6 cellular contexts compared by ENCODE assay signal in the genomic region with DNA sequence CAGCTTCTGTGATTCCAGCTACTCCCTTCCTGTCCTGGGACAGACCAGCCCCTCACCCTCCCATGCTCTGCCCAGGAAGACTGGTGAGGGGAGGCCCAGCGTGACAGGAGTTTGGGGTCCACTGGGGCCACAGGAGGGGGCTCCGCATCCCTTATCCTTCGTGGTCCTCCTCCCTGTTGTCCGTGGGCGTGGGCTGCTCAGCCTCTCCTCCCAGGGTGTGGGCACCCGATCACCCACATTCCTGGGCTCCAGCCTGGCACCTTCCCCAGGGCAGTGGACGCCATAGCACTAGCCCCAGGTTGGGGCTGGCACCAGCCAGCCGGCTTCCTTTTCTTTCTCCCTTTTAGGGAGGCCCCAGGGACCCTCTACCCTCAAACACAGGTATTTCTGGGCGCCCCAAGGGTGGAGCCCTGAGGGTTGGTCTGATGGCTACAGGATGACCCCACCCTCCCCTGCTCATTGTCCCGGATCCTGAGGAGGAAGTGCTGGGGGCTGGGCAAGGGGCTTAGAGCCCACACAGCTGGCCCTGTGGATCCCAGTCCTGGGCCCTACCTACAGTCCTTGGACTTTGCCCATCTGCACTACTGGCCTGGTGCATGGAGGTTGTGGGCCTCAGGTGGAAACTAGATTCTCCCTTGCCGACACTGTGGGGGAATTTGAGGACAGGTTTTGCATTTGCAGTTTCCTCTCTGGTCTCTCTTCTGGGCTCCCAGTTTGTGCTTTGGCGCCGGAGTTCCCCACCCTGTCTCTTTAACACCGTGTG. TPM values are rescaled to one million over a fixed set of nuclear protein-coding genes. Genes with fewer than 3 reads are reported as not detected.
DNase-seq lines count a peak whose midpoint lies in the region; ATAC-seq, FAIRE-seq and TF ChIP-seq lines count a peak whose summit lies in the region.

No MANE protein-coding gene starts in this region.

- intact Hi-C loops in testis (cut with DNase I; ENCODE audit: low total_unique reads) = no loop called here

- H3K4me1 ChIP-seq in A549 = peaks cover 26% of the 10 kb centered on the region
- H3K4me1 ChIP-seq in MM.1S (ENCODE audit: low read length) = peaks cover 18% of the 10 kb centered on the region
- peaks cover 20% of the 10 kb centered on the region for H3K4me1 ChIP-seq in testis

- no peak for TF ChIP-seq EP300 in A549 (IDR thresholded peaks at IDR 0.05)

- no peaks in the 10 kb centered on the region for H4K20me1 ChIP-seq in MM.1S (ENCODE audit: insufficient read depth, low read length)

- no peaks in the 10 kb centered on the region for H3K9me2 ChIP-seq in MM.1S (replicated peaks; ENCODE audit: insufficient read depth, low read length)

- peaks cover 5% of the 10 kb centered on the region; the same call in 1 of the 2 replicates for H3F3A ChIP-seq in MM.1S (ENCODE audit: insufficient read depth, low read length)

- H3K9ac ChIP-seq in MM.1S (ENCODE audit: low read length) = peak overlapping the region; percentile 72

- H3K27ac ChIP-seq in A549 (peak overlapping the region; percentile 87 to 91), MM.1S (ENCODE audit: low read length) (no peak overlapping the region), testis (peak overlapping the region; percentile 72 to 92)

- H3K4me2 ChIP-seq in A549 = peak overlapping the region; percentile 89
- peak overlapping the region; percentile 99 for H3K4me2 ChIP-seq in MM.1S (ENCODE audit: low read depth, low read length)

- no peak for TF ChIP-seq POLR2A in A549 (IDR thresholded peaks at IDR 0.05; ENCODE audit: low read length)
- no peak for TF ChIP-seq POLR2A in testis (IDR thresholded peaks at IDR 0.05)

- peaks cover 2% of the 10 kb centered on the region for H3K36me3 Mint-ChIP-seq in glutamatergic neuron (ENCODE audit: unreplicated experiment)

- H3K27me3 Mint-ChIP-seq in glutamatergic neuron (ENCODE audit: unreplicated experiment) = peaks cover 14% of the 10 kb centered on the region

- TF ChIP-seq RAD21 in A549 (conservative IDR thresholded peaks at IDR 0.05 in 1 of 2, IDR thresholded peaks at IDR 0.05 in 1 of 2) = no peak

- WGBS in A549 (ENCODE audit: missing lambda C conversion rate) = 18% methylated on average over 14 of the region's 14 CpGs
- 17 to 19% methylated on average over 4 to 14 of the region's 14 CpGs for WGBS in testis, 2 donors

- DNase-seq in A549 (ENCODE audit: low read depth in 1 of 2, low spot score in 1 of 2) (peak in 1 of 2 experiments; percentile 44), MM.1S (no peak), glutamatergic neuron (no peak), testis (no peak), NCI-H146 treated with DMSO at 0.1 percent for 48 hours (lab: John Stamatoyannopoulos, UW; ENCODE audit: unreplicated experiment) (no peak)

- TF ChIP-seq CTCF in A549 (IDR thresholded peaks at IDR 0.05) = no peak
- no peak for TF ChIP-seq CTCF in MM.1S (IDR thresholded peaks at IDR 0.05; ENCODE audit: low read length)
- no peak for TF ChIP-seq CTCF in glutamatergic neuron (IDR thresholded peaks at IDR 0.05; ENCODE audit: partially characterized antibody, unreplicated experiment)
- TF ChIP-seq CTCF in testis (IDR thresholded peaks at IDR 0.05) = no peak

- H3K9me3 ChIP-seq in A549 = no peaks in the 10 kb centered on the region
- H3K9me3 ChIP-seq in MM.1S (replicated peaks; ENCODE audit: insufficient read depth, low read length) = no peaks in the 10 kb centered on the region
- no peaks in the 10 kb centered on the region for H3K9me3 ChIP-seq in testis

- H3K27me3 ChIP-seq in MM.1S (replicated peaks; ENCODE audit: insufficient read depth, low read length) (no peaks in the 10 kb centered on the region; the same call in 1 of the 2 replicates), testis (no peaks in the 10 kb centered on the region)

- H3K27ac Mint-ChIP-seq in glutamatergic neuron (ENCODE audit: unreplicated experiment) = peak overlapping the region; percentile 62

- FAIRE-seq in A549 (lab: Jason Lieb, UNC) = no peak

- POLR2A ChIA-PET in A549 (lab: Yijun Ruan, JAX) = interaction anchor here (0.6 to 2.3 kb wide), 3 partner anchors 8 to 238 kb away, joined by 3 to 15 read pairs (median 4); a partner anchor contains a TSS

- H2AFZ ChIP-seq in MM.1S (ENCODE audit: low read length) = peak overlapping the region; percentile 93; the same call in 1 of the 2 replicates

- ATAC-seq in A549 = peak; percentile 8 to 26; a peak in 4 of 6 replicates
- no peak for ATAC-seq in GM18520 (IDR thresholded peaks at IDR 0.05; ENCODE audit: unreplicated experiment)

- peak overlapping the region; percentile 95 for H3K4me3 ChIP-seq in A549
- peak overlapping the region; percentile 95 for H3K4me3 ChIP-seq in MM.1S (ENCODE audit: low read length)
- peak overlapping the region; percentile 85 to 89 for H3K4me3 ChIP-seq in testis

- peak overlapping the region; percentile 83 for H3K4me3 Mint-ChIP-seq in glutamatergic neuron (ENCODE audit: unreplicated experiment)

- H3K79me2 ChIP-seq in MM.1S (ENCODE audit: low read length) = peaks cover 15% of the 10 kb centered on the region

- H3K36me3 ChIP-seq in MM.1S (replicated peaks; ENCODE audit: insufficient read depth, low read length) = no peaks in the 10 kb centered on the region
- H3K36me3 ChIP-seq in testis (ENCODE audit: low read depth, missing control alignments) = no peaks in the 10 kb centered on the region

- H3K9me3 Mint-ChIP-seq in glutamatergic neuron (ENCODE audit: unreplicated experiment) = peaks cover 7% of the 10 kb centered on the region

- H3K4me1 Mint-ChIP-seq in glutamatergic neuron (ENCODE audit: low read depth, unreplicated experiment) = peaks cover 4% of the 10 kb centered on the region

- CTCF ChIA-PET in A549 (lab: Yijun Ruan, JAX) = interaction anchor here (1.4 to 4.3 kb wide), 6 partner anchors 11 to 63 kb away, joined by 5 to 23 read pairs (median 12); a partner anchor contains a TSS

TF ChIP-seq in A549, 52 proteins besides CTCF, POLR2A, EP300 and RAD21 (continues in another document):
- TF ChIP-seq SMC3 (IDR thresholded peaks at IDR 0.05) = no peak
- TF ChIP-seq EHMT2 (IDR thresholded peaks at IDR 0.05; ENCODE audit: low read depth) = no peak
- TF ChIP-seq, protein P1, sequence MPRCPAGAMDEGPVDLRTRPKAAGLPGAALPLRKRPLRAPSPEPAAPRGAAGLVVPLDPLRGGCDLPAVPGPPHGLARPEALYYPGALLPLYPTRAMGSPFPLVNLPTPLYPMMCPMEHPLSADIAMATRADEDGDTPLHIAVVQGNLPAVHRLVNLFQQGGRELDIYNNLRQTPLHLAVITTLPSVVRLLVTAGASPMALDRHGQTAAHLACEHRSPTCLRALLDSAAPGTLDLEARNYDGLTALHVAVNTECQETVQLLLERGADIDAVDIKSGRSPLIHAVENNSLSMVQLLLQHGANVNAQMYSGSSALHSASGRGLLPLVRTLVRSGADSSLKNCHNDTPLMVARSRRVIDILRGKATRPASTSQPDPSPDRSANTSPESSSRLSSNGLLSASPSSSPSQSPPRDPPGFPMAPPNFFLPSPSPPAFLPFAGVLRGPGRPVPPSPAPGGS (IDR thresholded peaks at IDR 0.05) = no peak

RNA-seq across cellular contexts. Expression of a gene that starts 1.1 kb away (rescaled TPM):
- polyA plus RNA-seq in A549 (2011; rRNA removed) (42.0 and 48.4 TPM in 2 replicates), A549 (2017; fragmentation: RNase III; extraction: RNeasy Plus Mini Kit Qiagen cat#74134 plus additional on column Dnase treatment) (74.0 to 77.4 TPM (median 76.5 TPM) in 3 replicates), testis (ENCODE audit: insufficient read depth, low read depth, low replicate concordance) (79.9 TPM)
- 37.4 and 38.1 TPM in 2 replicates for polyA plus RNA-seq in A549 (2012; cell fraction: cytosol; rRNA removed)
- polyA plus RNA-seq in A549 (2012; cell fraction: nucleus; rRNA removed) = 33.1 and 36.2 TPM in 2 replicates
- 64.5 and 68.4 TPM in 2 replicates for polyA minus RNA-seq in A549 (2011; rRNA and poly(A)+ RNA removed)
- total RNA-seq in glutamatergic neuron (ENCODE audit: unreplicated experiment) (5.6 TPM), testis (10 to 100 TPM; 51.1 to 54.1 TPM)

RNA-seq across cellular contexts. Expression of a gene that starts 1.5 kb away (rescaled TPM):
- 0.66 and 0.86 TPM in 2 replicates for polyA plus RNA-seq in A549 (2011; rRNA removed)
- polyA plus RNA-seq in A549 (2012; cell fraction: cytosol; rRNA removed) = 0.75 and 1.3 TPM in 2 replicates
- polyA plus RNA-seq in A549 (2012; cell fraction: nucleus; rRNA removed) = 1.7 and 2.0 TPM in 2 replicates
- 1.1 to 1.3 TPM (median 1.1 TPM) in 3 replicates for polyA plus RNA-seq in A549 (2017; fragmentation: RNase III; extraction: RNeasy Plus Mini Kit Qiagen cat#74134 plus additional on column Dnase treatment)
- polyA minus RNA-seq in A549 (2011; rRNA and poly(A)+ RNA removed) = 0.58 and 1.6 TPM in 2 replicates
- total RNA-seq in glutamatergic neuron (ENCODE audit: unreplicated experiment) = 0.44 TPM
- 10 to 100 TPM; 32.6 to 53.0 TPM for total RNA-seq in testis
- 64.4 TPM for polyA plus RNA-seq in testis (ENCODE audit: insufficient read depth, low read depth, low replicate concordance)

RNA-seq across cellular contexts. Expression of a gene that starts 11.4 kb away (rescaled TPM):
- polyA plus RNA-seq in A549 (2011; rRNA removed) (12.4 and 17.7 TPM in 2 replicates), A549 (2017; fragmentation: RNase III; extraction: RNeasy Plus Mini Kit Qiagen cat#74134 plus additional on column Dnase treatment) (30.1 to 33.8 TPM (median 30.3 TPM) in 3 replicates), testis (ENCODE audit: insufficient read depth, low read depth, low replicate concordance) (59.3 TPM)
- polyA plus RNA-seq in A549 (2012; cell fraction: cytosol; rRNA removed) = 25.8 and 28.1 TPM in 2 replicates
- 133 and 137 TPM in 2 replicates for polyA plus RNA-seq in A549 (2012; cell fraction: nucleus; rRNA removed)
- 14.2 and 16.1 TPM in 2 replicates for polyA minus RNA-seq in A549 (2011; rRNA and poly(A)+ RNA removed)
- total RNA-seq in glutamatergic neuron (ENCODE audit: unreplicated experiment) (61.4 TPM), testis (10 to 100 TPM; 22.4 to 51.3 TPM)

RNA-seq across cellular contexts. Expression of a gene that starts 31.2 kb away (rescaled TPM):
- polyA plus RNA-seq in A549 (2011; rRNA removed) = 72.6 and 94.9 TPM in 2 replicates
- 83.2 and 107 TPM in 2 replicates for polyA plus RNA-seq in A549 (2012; cell fraction: cytosol; rRNA removed)
- polyA plus RNA-seq in A549 (2012; cell fraction: nucleus; rRNA removed) = 65.1 and 68.1 TPM in 2 replicates
- 101 to 102 TPM (median 102 TPM) in 3 replicates for polyA plus RNA-seq in A549 (2017; fragmentation: RNase III; extraction: RNeasy Plus Mini Kit Qiagen cat#74134 plus additional on column Dnase treatment)
- 32.7 and 36.0 TPM in 2 replicates for polyA minus RNA-seq in A549 (2011; rRNA and poly(A)+ RNA removed)
- 69.6 TPM for total RNA-seq in glutamatergic neuron (ENCODE audit: unreplicated experiment)
- 10 to 100 TPM; 54.9 to 66.1 TPM for total RNA-seq in testis
- 79.5 TPM for polyA plus RNA-seq in testis (ENCODE audit: insufficient read depth, low read depth, low replicate concordance)

RNA-seq across cellular contexts. Expression of a gene that starts 36.4 kb away (rescaled TPM):
- polyA plus RNA-seq in A549 (2011; rRNA removed) (1.4 and 1.9 TPM in 2 replicates), A549 (2017; fragmentation: RNase III; extraction: RNeasy Plus Mini Kit Qiagen cat#74134 plus additional on column Dnase treatment) (1.0 to 1.4 TPM (median 1.3 TPM) in 3 replicates), testis (ENCODE audit: insufficient read depth, low read depth, low replicate concordance) (0.50 TPM)
- polyA plus RNA-seq in A549 (2012; cell fraction: cytosol; rRNA removed) = 0.63 and 0.87 TPM in 2 replicates
- polyA plus RNA-seq in A549 (2012; cell fraction: nucleus; rRNA removed) = 3.2 and 3.4 TPM in 2 replicates
- 1.5 and 1.7 TPM in 2 replicates for polyA minus RNA-seq in A549 (2011; rRNA and poly(A)+ RNA removed)
- total RNA-seq in glutamatergic neuron (ENCODE audit: unreplicated experiment) (not detected), testis (1 to 10 TPM in 1 of 2 donors, under 1 TPM in 1; 0.99 to 1.7 TPM)

Comparison
In these comparisons a context has a peak if more than half of its experiments do, and no peak if none do; other contexts are left out.
1. RNA of a gene that starts 1.5 kb away (total RNA-seq): 32.6 to 53.0 TPM in testis; 0.44 TPM in glutamatergic neuron (single experiment); every median in the first group is over 10 times any median in the second.
2. Peak in every context shown above with its lines, with median percentiles within 50 percentile points of each other: H3K4me3 ChIP-seq.